9 cellular contexts compared by ENCODE assay signal in the genomic region with DNA sequence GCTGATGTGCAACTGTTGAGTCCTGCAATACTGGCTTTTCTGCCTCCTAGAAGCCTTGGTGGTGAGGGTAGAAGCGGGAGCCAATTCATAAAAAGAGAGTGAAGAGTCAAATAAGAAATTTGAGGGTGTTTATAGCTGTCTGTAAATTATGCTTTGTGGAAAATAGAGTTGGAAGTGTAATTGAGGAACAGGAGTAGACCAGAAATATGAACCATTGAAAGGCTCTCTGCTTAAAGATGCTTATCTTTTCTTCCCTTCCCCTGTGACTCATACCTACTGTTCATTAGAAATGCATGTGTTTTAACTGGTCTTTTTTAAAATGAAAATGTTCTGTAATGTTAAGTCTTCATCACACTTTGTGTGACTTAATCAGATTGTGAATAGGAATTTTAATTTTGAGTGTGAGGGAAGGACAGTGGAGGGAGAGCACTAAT.
DNase-seq lines count a peak whose midpoint lies in the region; ATAC-seq and TF ChIP-seq lines count a peak whose summit lies in the region.
"Had no signal": no experiment of that assay in that cellular context is flagged by ENCODE, and none has a peak within 500 bp of the region (broad histone marks: within the 10 kb centered on the region; RNA-seq: fewer than 3 reads in every experiment).

No MANE protein-coding gene starts in this region.

- H3K36me3 ChIP-seq in Loucy (ENCODE audit: insufficient read depth, low read length): peaks cover 4% of the 10 kb centered on the region; the same call in 1 of the 2 replicates
- H3K36me3 ChIP-seq in mesodermal cell (ENCODE audit: control insufficient read depth, insufficient read depth, low read length): no peaks in the 10 kb centered on the region
- H3K36me3 ChIP-seq in ovary: no peaks in the 10 kb centered on the region
- no peaks in the 10 kb centered on the region for H3K36me3 ChIP-seq in BE2C

- peaks cover 44% of the 10 kb centered on the region for H3K4me1 Mint-ChIP-seq in activated T-helper 2 cell treated with anti-CD3 and anti-CD28 coated beads, Interferon-gamma antibody, Interleukin-2, Interleukin-4, amounts not matched to agents 10 μg/mL and 5 μg/mL and 100 μg/mL, durations not matched to agents 14 hours and 24 hours and 36 hours (ENCODE audit: low read depth)

- ATAC-seq in GM21619 (IDR thresholded peaks at IDR 0.05; ENCODE audit: unreplicated experiment): no peak

- H3K36me3 Mint-ChIP-seq in activated T-helper 2 cell treated with anti-CD3 and anti-CD28 coated beads, Interferon-gamma antibody, Interleukin-2, Interleukin-4, amounts not matched to agents 10 μg/mL and 5 μg/mL and 100 μg/mL, durations not matched to agents 14 hours and 24 hours and 36 hours (ENCODE audit: low read depth): peaks cover 43% of the 10 kb centered on the region

- H3F3A ChIP-seq in Loucy (ENCODE audit: low read depth): peaks cover 18% of the 10 kb centered on the region

- H3K4me1 ChIP-seq in Loucy (ENCODE audit: insufficient read depth, low read length, poor library complexity, severe bottlenecking) (peaks cover 55% of the 10 kb centered on the region), mesodermal cell (ENCODE audit: control insufficient read depth, insufficient read depth, low read length, poor library complexity, severe bottlenecking) (peaks cover 46% of the 10 kb centered on the region), ovary (ENCODE audit: insufficient read depth) (no peaks in the 10 kb centered on the region), BE2C (peaks cover 40% of the 10 kb centered on the region)

- intact Hi-C loops in activated T-helper 2 cell treated with anti-CD3 and anti-CD28 coated beads, Interferon-gamma antibody, Interleukin-2, Interleukin-4, amounts not matched to agents 10 μg/mL and 5 μg/mL and 100 μg/mL, durations not matched to agents 14 hours and 24 hours and 36 hours (cut with micrococcal nuclease): loop anchor here (1.0 to 5.0 kb wide), 3 partner anchors 10 to 43 kb away; no protein-coding TSS in a partner anchor
- intact Hi-C loops in ovary (cut with DNase I): no loop called here

- DNase-seq in EH (ENCODE audit: low read depth): peak; percentile 80
- no peak for DNase-seq in activated T-helper 2 cell treated with anti-CD3 and anti-CD28 coated beads, Interferon-gamma antibody, Interleukin-2, Interleukin-4, amounts not matched to agents 10 μg/mL and 5 μg/mL and 100 μg/mL, durations not matched to agents 14 hours and 24 hours and 36 hours (ENCODE audit: low spot score)
- DNase-seq in SHP77 treated with DMSO at 0.1 percent for 48 hours (lab: John Stamatoyannopoulos, UW): no peak
- no peak for DNase-seq in ovary
- DNase-seq in BE2C: no peak
- DNase-seq: NCI-H510A treated with DMSO at 0.1 percent for 48 hours had no signal

- H3K4me3 Mint-ChIP-seq in activated T-helper 2 cell treated with anti-CD3 and anti-CD28 coated beads, Interferon-gamma antibody, Interleukin-2, Interleukin-4, amounts not matched to agents 10 μg/mL and 5 μg/mL and 100 μg/mL, durations not matched to agents 14 hours and 24 hours and 36 hours (ENCODE audit: low read depth): peak overlapping the region; percentile 30

- no peaks in the 10 kb centered on the region for H3K9me3 ChIP-seq in Loucy (ENCODE audit: insufficient read depth, low read depth, low read length)
- no peaks in the 10 kb centered on the region for H3K9me3 ChIP-seq in mesodermal cell (ENCODE audit: control insufficient read depth, low read length)
- no peaks in the 10 kb centered on the region for H3K9me3 ChIP-seq in ovary
- H3K9me3 ChIP-seq in BE2C: no peaks in the 10 kb centered on the region

- H3K4me3 ChIP-seq in Loucy (ENCODE audit: low read length, poor library complexity, severe bottlenecking) (peak overlapping the region; percentile 23), mesodermal cell (ENCODE audit: extremely low read depth, insufficient read depth, low read length, poor library complexity, severe bottlenecking) (no peak overlapping the region), ovary (no peak overlapping the region), BE2C (ENCODE audit: low read depth, low read length) (no peak overlapping the region)

- no peaks in the 10 kb centered on the region for H3K9me2 ChIP-seq in Loucy (replicated peaks; ENCODE audit: low read depth, low read length)

- peaks cover 42% of the 10 kb centered on the region for H3K79me2 ChIP-seq in Loucy (ENCODE audit: insufficient read depth, low read length)

- H3K27ac ChIP-seq in mesodermal cell (ENCODE audit: low read depth, low read length, severe bottlenecking) (peak overlapping the region; percentile 84), ovary (no peak overlapping the region)

- no peaks in the 10 kb centered on the region for H4K20me1 ChIP-seq in Loucy (ENCODE audit: insufficient read depth, low read length, poor library complexity, severe bottlenecking)

- peak overlapping the region; percentile 43 for H3K9ac ChIP-seq in Loucy (ENCODE audit: low read depth, low read length, poor library complexity, severe bottlenecking)

- H3K4me2 ChIP-seq in Loucy (ENCODE audit: low read depth, low read length, poor library complexity, severe bottlenecking): peak overlapping the region; percentile 63

- WGBS in mesodermal cell (ENCODE audit: insufficient coverage in 2 of 2), 2 experiments: 70 to 88% methylated on average over 1 of the region's 1 CpG
- 89 to 97% (median 94%) methylated on average over 1 of the region's 1 CpG for WGBS in ovary, 3 donors

- H2AFZ ChIP-seq in Loucy (ENCODE audit: low read length): no peak overlapping the region

- TF ChIP-seq EP300 in ovary (IDR thresholded peaks at IDR 0.05): no peak

- H3K27me3 ChIP-seq in Loucy (ENCODE audit: insufficient read depth, low read length, poor library complexity, severe bottlenecking): no peaks in the 10 kb centered on the region
- H3K27me3 ChIP-seq in ovary: no peaks in the 10 kb centered on the region
- H3K27me3 ChIP-seq in BE2C: no peaks in the 10 kb centered on the region

- H3K9me3 Mint-ChIP-seq in activated T-helper 2 cell treated with anti-CD3 and anti-CD28 coated beads, Interferon-gamma antibody, Interleukin-2, Interleukin-4, amounts not matched to agents 10 μg/mL and 5 μg/mL and 100 μg/mL, durations not matched to agents 14 hours and 24 hours and 36 hours: peaks cover 11% of the 10 kb centered on the region

- H3K27me3 Mint-ChIP-seq in activated T-helper 2 cell treated with anti-CD3 and anti-CD28 coated beads, Interferon-gamma antibody, Interleukin-2, Interleukin-4, amounts not matched to agents 10 μg/mL and 5 μg/mL and 100 μg/mL, durations not matched to agents 14 hours and 24 hours and 36 hours (ENCODE audit: low read depth): no peaks in the 10 kb centered on the region

- TF ChIP-seq POLR2A in ovary (IDR thresholded peaks at IDR 0.05): no peak

- peak overlapping the region; percentile 85 for H3K27ac Mint-ChIP-seq in activated T-helper 2 cell treated with anti-CD3 and anti-CD28 coated beads, Interferon-gamma antibody, Interleukin-2, Interleukin-4, amounts not matched to agents 10 μg/mL and 5 μg/mL and 100 μg/mL, durations not matched to agents 14 hours and 24 hours and 36 hours

- no peak for TF ChIP-seq CTCF in Loucy (conservative IDR thresholded peaks at IDR 0.05; ENCODE audit: low read length)
- no peak for TF ChIP-seq CTCF in ovary (IDR thresholded peaks at IDR 0.05)
- no peak for TF ChIP-seq CTCF in BE2C (IDR thresholded peaks at IDR 0.05; ENCODE audit: low read depth, low read length)
